Comparison of ENCODE assay signal across 27 cellular contexts in the genomic region with DNA sequence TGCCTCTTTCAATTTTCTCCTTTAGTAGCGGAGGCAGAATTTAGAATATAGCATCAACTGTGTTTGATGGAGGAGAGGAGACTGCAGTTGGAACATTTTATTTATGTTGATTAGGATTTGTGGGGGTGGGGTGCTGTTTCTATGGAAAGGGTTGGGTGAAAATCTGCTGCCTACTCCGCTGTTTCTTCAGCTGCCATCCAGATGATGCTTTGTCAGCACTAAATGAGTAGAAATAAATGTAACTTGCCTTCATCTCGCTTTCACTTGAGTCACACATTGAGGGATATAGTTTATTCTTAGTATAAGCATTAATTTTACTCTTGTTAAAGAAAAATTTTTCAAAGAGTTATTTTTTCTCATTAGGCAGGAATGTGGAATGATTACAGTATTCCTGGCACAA. TPM values are rescaled to one million over a fixed set of nuclear protein-coding genes. Genes with fewer than 3 reads are reported as not detected.
DNase-seq lines count a peak whose midpoint lies in the region; ATAC-seq, FAIRE-seq and TF ChIP-seq lines count a peak whose summit lies in the region.
"Had no signal": no experiment of that assay in that cellular context is flagged by ENCODE, and none has a peak within 500 bp of the region (broad histone marks: within the 10 kb centered on the region; RNA-seq: fewer than 3 reads in every experiment).

No MANE protein-coding gene starts in this region.

- no TSS peak for BruUV-seq in K562 (replicated peaks; lab: Mats Ljungman, UMichigan)

- H4K20me1 ChIP-seq in K562 (replicated peaks; ENCODE audit: control insufficient read depth, insufficient read depth, low read length), result no peaks in the 10 kb centered on the region
- peaks cover 2% of the 10 kb centered on the region for H4K20me1 ChIP-seq in osteoblast (ENCODE audit: insufficient read depth, low read length)

- no peak for TF ChIP-seq CTCF in CD4-positive, alpha-beta T cell (IDR thresholded peaks at IDR 0.05)
- TF ChIP-seq CTCF in K562 (IDR thresholded peaks at IDR 0.05 in 2 of 3, conservative IDR thresholded peaks at IDR 0.05 in 1 of 3; ENCODE audit: insufficient read depth in 2 of 3, low read depth in 1 of 3, low read length in 3 of 3) (no peak), foreskin fibroblast (IDR thresholded peaks at IDR 0.05; ENCODE audit: low read depth, low read length) (no peak), osteoblast (IDR thresholded peaks at IDR 0.05; ENCODE audit: extremely low read depth, low read depth, low read length) (no peak), body of pancreas (IDR thresholded peaks at IDR 0.05) (no peak)

- no peaks in the 10 kb centered on the region for H3K9me3 Mint-ChIP-seq in CD4-positive, alpha-beta T cell
- H3K9me3 Mint-ChIP-seq: IgD-negative memory B cell had no signal

- no peak overlapping the region for H3K9ac ChIP-seq in K562 (ENCODE audit: insufficient read depth in 1 of 2, low read depth in 2 of 2, low read length in 2 of 2)
- H3K9ac ChIP-seq: GM23248 had no signal

- intact Hi-C loops in CD4-positive, alpha-beta T cell (cut with DNase I, micrococcal nuclease), result no loop called here
- intact Hi-C loops in K562 (cut with micrococcal nuclease), result no loop called here
- intact Hi-C loops in body of pancreas (cut with DNase I), result no loop called here

- CTCF ChIA-PET in CD4-positive, alpha-beta T cell (lab: Charles Lee), result interaction anchor here (1.5 kb wide), 1 partner anchor 155 kb away, joined by 3 read pairs; no protein-coding TSS in a partner anchor
- CTCF ChIA-PET in K562 (lab: Yijun Ruan, JAX; ENCODE audit: low intra/inter-chr PET ratio), result no interaction called here

- TF ChIP-seq RAD21 in K562 (CRISPR knock-in tag; conservative IDR thresholded peaks at IDR 0.05 in 1 of 2, IDR thresholded peaks at IDR 0.05 in 1 of 2), result no peak

- no peak overlapping the region for H2AFZ ChIP-seq in K562 (ENCODE audit: low read depth, low read length)
- no peak overlapping the region for H2AFZ ChIP-seq in osteoblast (ENCODE audit: low read length)
- H2AFZ ChIP-seq: GM23248, PC-9 had no signal

- no peaks in the 10 kb centered on the region for H3K27me3 ChIP-seq in CD4-positive, alpha-beta T cell (ENCODE audit: control insufficient read depth, insufficient read depth, low read length)
- no peaks in the 10 kb centered on the region for H3K27me3 ChIP-seq in K562 (ENCODE audit: control insufficient read depth in 2 of 2, insufficient read depth in 2 of 2, low read length in 2 of 2)
- no peaks in the 10 kb centered on the region for H3K27me3 ChIP-seq in osteoblast (ENCODE audit: insufficient read depth, low read length)
- no peaks in the 10 kb centered on the region for H3K27me3 ChIP-seq in body of pancreas

- peak overlapping the region; percentile 33 for H3K27ac Mint-ChIP-seq in CD4-positive, alpha-beta T cell
- H3K27ac Mint-ChIP-seq: CD14-positive monocyte, IgD-negative memory B cell had no signal

- POLR2A ChIA-PET in CD4-positive, alpha-beta T cell (lab: Charles Lee), result no interaction called here
- POLR2A ChIA-PET in K562 (lab: Yijun Ruan, JAX), result interaction anchor here (0.6 to 1.8 kb wide), 5 partner anchors 9 to 122 kb away, joined by 4 to 8 read pairs (median 4); no protein-coding TSS in a partner anchor

- no peak overlapping the region for H3K4me2 ChIP-seq in K562 (ENCODE audit: insufficient read depth, low read length)
- H3K4me2 ChIP-seq in osteoblast (ENCODE audit: insufficient read depth, low read length), result no peak overlapping the region
- H3K4me2 ChIP-seq: PC-9 had no signal

- peaks cover 66% of the 10 kb centered on the region for H3K36me3 Mint-ChIP-seq in CD4-positive, alpha-beta T cell (ENCODE audit: low read depth)

- TF ChIP-seq POLR2A in K562 (conservative IDR thresholded peaks at IDR 0.05) (no peak), body of pancreas (IDR thresholded peaks at IDR 0.05) (no peak)

- H3K27ac ChIP-seq in CD4-positive, alpha-beta T cell (ENCODE audit: low read depth, low read length), result no peak overlapping the region
- H3K27ac ChIP-seq in K562 (ENCODE audit: extremely low read depth, low read depth, low read length), result no peak overlapping the region
- no peak overlapping the region for H3K27ac ChIP-seq in osteoblast (ENCODE audit: low read depth, low read length)
- H3K27ac ChIP-seq in body of pancreas, result no peak overlapping the region
- H3K27ac ChIP-seq: GM23248, HL-60, PC-9, RWPE1 had no signal

- DNase-seq in CD4-positive, alpha-beta T cell, result no peak
- no peak for DNase-seq in K562 (ENCODE audit: extremely low read depth in 1 of 4, low spot score in 3 of 4)
- peak; percentile 26 to 71 for DNase-seq in foreskin fibroblast
- peak; percentile 19 for DNase-seq in osteoblast (ENCODE audit: insufficient read length, low spot score, missing footprints)
- no peak for DNase-seq in DMS53 (lab: John Stamatoyannopoulos, UW)
- DNase-seq in body of pancreas, result no peak
- DNase-seq in cerebellar cortex (ENCODE audit: low spot score), result no peak
- DNase-seq: ACHN, AML-193, COR-L47, GF-D8, GM23248, Kasumi-1, MM.1S, NCI-H1092, NCI-H1436 treated with DMSO at 0.1 percent for 48 hours, NCI-H2081, NCI-H2171 treated with DMSO at 0.1 percent for 48 hours, NCI-H82, PC-9, SIG-M5 had no signal

- H3K4me3 ChIP-seq in K562, result no peak overlapping the region
- H3K4me3 ChIP-seq in foreskin fibroblast (ENCODE audit: low read depth in 1 of 2, low read length in 2 of 2), result no peak overlapping the region
- no peak overlapping the region for H3K4me3 ChIP-seq in osteoblast (ENCODE audit: insufficient read depth, low read length)
- no peak overlapping the region for H3K4me3 ChIP-seq in body of pancreas
- H3K4me3 ChIP-seq: GM23248, HAP-1, PC-9 had no signal

- no peaks in the 10 kb centered on the region for H3K9me1 ChIP-seq in K562 (ENCODE audit: control insufficient read depth, insufficient read depth, low read length)

- H3K9me3 ChIP-seq in CD4-positive, alpha-beta T cell (ENCODE audit: control insufficient read depth, low read length), result no peaks in the 10 kb centered on the region
- H3K9me3 ChIP-seq in K562 (replicated peaks; ENCODE audit: control insufficient read depth, insufficient read depth, low read depth, low read length), result no peaks in the 10 kb centered on the region
- H3K9me3 ChIP-seq in osteoblast (ENCODE audit: low read depth, low read length), result no peaks in the 10 kb centered on the region
- no peaks in the 10 kb centered on the region for H3K9me3 ChIP-seq in body of pancreas
- H3K9me3 ChIP-seq: HAP-1 had no signal

- H3K36me3 ChIP-seq in K562 (ENCODE audit: control insufficient read depth, insufficient read depth, low read length), result peaks cover 56% of the 10 kb centered on the region
- H3K36me3 ChIP-seq in osteoblast (ENCODE audit: insufficient read depth, low read length), result peaks cover 29% of the 10 kb centered on the region
- H3K36me3 ChIP-seq in body of pancreas (replicated peaks in 1 of 2; ENCODE audit: insufficient read depth in 1 of 2, low read depth in 2 of 2), result peaks cover 0 to 10% of the 10 kb centered on the region in 2 donors

- no peak for FAIRE-seq in K562 (lab: Jason Lieb, UNC)

- in situ Hi-C loops in K562 (cut with MboI), result no loop called here

- no peak for ATAC-seq in CD4-positive, alpha-beta T cell (ENCODE audit: poor library complexity)
- no peak for ATAC-seq in K562
- no peak for ATAC-seq in body of pancreas
- ATAC-seq: SK-N-SH treated with all-trans-retinoic acid at 6 μM for 48 hours had no signal

- H3K4me1 ChIP-seq in K562 (replicated peaks in 1 of 2; ENCODE audit: control insufficient read depth in 2 of 2, insufficient read depth in 2 of 2, low read length in 2 of 2) (no peaks in the 10 kb centered on the region), osteoblast (ENCODE audit: insufficient read depth, low read length) (no peaks in the 10 kb centered on the region), body of pancreas (no peaks in the 10 kb centered on the region)
- H3K4me1 ChIP-seq: HAP-1 had no signal

- H3K4me3 Mint-ChIP-seq in CD4-positive, alpha-beta T cell, result no peak overlapping the region
- H3K4me3 Mint-ChIP-seq: CD14-positive monocyte, IgD-negative memory B cell had no signal

- no peaks in the 10 kb centered on the region for H3K79me2 ChIP-seq in K562 (ENCODE audit: control insufficient read depth, insufficient read depth, low read length)
- H3K79me2 ChIP-seq in osteoblast (ENCODE audit: insufficient read depth, low read length), result peaks cover 4% of the 10 kb centered on the region

- no peaks in the 10 kb centered on the region for H3K27me3 Mint-ChIP-seq in CD4-positive, alpha-beta T cell
- H3K27me3 Mint-ChIP-seq: IgD-negative memory B cell had no signal

- no peak for TF ChIP-seq EP300 in K562 (IDR thresholded peaks at IDR 0.05; ENCODE audit: low read length)

- H3K4me1 Mint-ChIP-seq in CD4-positive, alpha-beta T cell (ENCODE audit: low read depth), result no peaks in the 10 kb centered on the region
- H3K4me1 Mint-ChIP-seq: CD14-positive monocyte, IgD-negative memory B cell had no signal

- WGBS in K562 (ENCODE audit: insufficient coverage, low coverage, missing lambda C conversion rate), result 100% methylated on average over 3 of the region's 3 CpGs
- WGBS in body of pancreas, 2 donors, result 90 to 92% methylated on average over 3 of the region's 3 CpGs

RNA-seq across cellular contexts. Expression of gene ABHD15, which starts 42.1 kb away (rescaled TPM):
- total RNA-seq in CD4-positive, alpha-beta T cell, result 1 to 10 TPM; 4.1 to 4.9 TPM
- total RNA-seq in K562 (2011; cell fraction: chromatin; rRNA removed; ENCODE audit: low replicate concordance), result 4.0 and 8.2 TPM in 2 replicates
- 6.7 and 7.8 TPM in 2 replicates for total RNA-seq in K562 (2011; cell fraction: nucleolus; rRNA removed)
- 4.4 and 5.1 TPM in 2 replicates for total RNA-seq in K562 (2011; cell fraction: nucleoplasm; rRNA removed)
- 2.4 and 3.1 TPM in 2 replicates for total RNA-seq in K562 (2014; rRNA removed)
- 2.0 and 2.2 TPM in 2 replicates for total RNA-seq in K562 (2014; rRNA removed; fragmentation: Illumina TruSeq; extraction: Trizol)
- 3.8 and 4.2 TPM in 2 replicates for total RNA-seq in K562 (2015; rRNA removed; fragmentation: Illumina TruSeq; extraction: Trizol)
- 4.0 and 4.2 TPM in 2 replicates for total RNA-seq in K562 (2021)
- 0.85 and 1.8 TPM in 2 replicates for polyA plus RNA-seq in K562 (2011; rRNA removed)
- 0.83 and 3.0 TPM in 2 replicates for polyA plus RNA-seq in K562 (2011; cell fraction: cytosol; rRNA removed)
- polyA plus RNA-seq in K562 (2011; cell fraction: nucleus; rRNA removed), result 1.4 and 2.9 TPM in 2 replicates
- 3.2 and 5.4 TPM in 2 replicates for polyA plus RNA-seq in K562 (2012)
- polyA plus RNA-seq in K562 (2014; fragmentation: Illumina TruSeq; extraction: Trizol), result 2.4 and 2.5 TPM in 2 replicates
- polyA plus RNA-seq in K562 (2014; fragmentation: Nextera tagmentation; extraction: Ambion mirVana), result under 1 TPM; 0.85 to 0.97 TPM
- polyA plus RNA-seq in K562 (2014; rRNA removed), result 2.1 and 2.9 TPM in 2 replicates
- 1.6 and 3.6 TPM in 2 replicates for polyA minus RNA-seq in K562 (2011; rRNA and poly(A)+ RNA removed)
- polyA minus RNA-seq in K562 (2011; cell fraction: cytosol; rRNA and poly(A)+ RNA removed), result 1.5 and 2.9 TPM in 2 replicates
- 1.7 and 2.8 TPM in 2 replicates for polyA minus RNA-seq in K562 (2011; cell fraction: nucleus; rRNA and poly(A)+ RNA removed)
- 8.8 and 9.4 TPM in 2 replicates for total RNA-seq in osteoblast
- 10 to 100 TPM in 1 of 2 donors, 1 to 10 TPM in 1; 9.2 to 11.9 TPM for total RNA-seq in body of pancreas

RNA-seq across cellular contexts. Expression of gene TP53I13, which starts 43.8 kb away (rescaled TPM):
- total RNA-seq in CD4-positive, alpha-beta T cell, result 10 to 100 TPM; 45.8 to 47.7 TPM
- 13.5 and 50.0 TPM in 2 replicates for total RNA-seq in K562 (2011; cell fraction: chromatin; rRNA removed; ENCODE audit: low replicate concordance)
- 63.0 and 73.5 TPM in 2 replicates for total RNA-seq in K562 (2011; cell fraction: nucleolus; rRNA removed)
- total RNA-seq in K562 (2011; cell fraction: nucleoplasm; rRNA removed), result 36.1 and 46.0 TPM in 2 replicates
- total RNA-seq in K562 (2014; rRNA removed) (25.2 and 27.6 TPM in 2 replicates), K562 (2014; rRNA removed; fragmentation: Illumina TruSeq; extraction: Trizol) (1.8 and 3.3 TPM in 2 replicates), K562 (2015; rRNA removed; fragmentation: Illumina TruSeq; extraction: Trizol) (13.0 and 13.9 TPM in 2 replicates), K562 (2021) (24.5 and 28.3 TPM in 2 replicates), osteoblast (57.2 and 57.5 TPM in 2 replicates), body of pancreas (10 to 100 TPM; 56.3 to 62.3 TPM)
- polyA plus RNA-seq in K562 (2011; rRNA removed) (9.1 and 10.3 TPM in 2 replicates), K562 (2014; fragmentation: Illumina TruSeq; extraction: Trizol) (4.7 and 13.5 TPM in 2 replicates), K562 (2014; fragmentation: Nextera tagmentation; extraction: Ambion mirVana) (under 1 TPM; 0.08 to 0.13 TPM), K562 (2014; rRNA removed) (23.8 and 27.2 TPM in 2 replicates)
- polyA plus RNA-seq in K562 (2011; cell fraction: cytosol; rRNA removed), result 9.9 and 48.3 TPM in 2 replicates
- polyA plus RNA-seq in K562 (2011; cell fraction: nucleus; rRNA removed), result 48.7 and 101 TPM in 2 replicates
- polyA plus RNA-seq in K562 (2012), result 16.9 and 38.4 TPM in 2 replicates
- 1.5 and 4.3 TPM in 2 replicates for polyA minus RNA-seq in K562 (2011; rRNA and poly(A)+ RNA removed)
- polyA minus RNA-seq in K562 (2011; cell fraction: cytosol; rRNA and poly(A)+ RNA removed), result 16.0 and 22.0 TPM in 2 replicates
- polyA minus RNA-seq in K562 (2011; cell fraction: nucleus; rRNA and poly(A)+ RNA removed), result 17.6 and 17.8 TPM in 2 replicates

Comparison
In these comparisons a context has a peak if more than half of its experiments do, and no peak if none do; other contexts are left out.
1. DNase-seq: peak in foreskin fibroblast (2 of 2) and osteoblast (single experiment); none in CD4-positive, alpha-beta T cell (0 of 10), K562 (0 of 4), DMS53 (single experiment), body of pancreas (0 of 4) and cerebellar cortex (single experiment).